20 cellular contexts compared by ENCODE assay signal in genomic region chr16:13630292-13630850, GRCh38.
"Had no signal": no experiment of that assay in that cellular context is flagged by ENCODE, and none has a peak within 500 bp of the region (broad histone marks: within the 10 kb centered on the region; RNA-seq: fewer than 3 reads in every experiment).

No MANE protein-coding gene starts in this region.

- ATAC-seq: heart left ventricle; left lung; naive thymus-derived CD4-positive, alpha-beta T cell; sciatic nerve; stimulated activated memory B cell treated with anti-CD40 and anti-IgM and Interleukin-4, amounts not matched to agents 10 μg/mL and 1 μg/mL and 100 μg/mL, for 72 hours had no signal

- H3K4me3 ChIP-seq: coronary artery, heart left ventricle, left lung, lung, prostate gland, spleen, thoracic aorta, transverse colon had no signal

- H3K4me3 Mint-ChIP-seq: naive thymus-derived CD4-positive, alpha-beta T cell; nephron progenitor cell; stimulated activated memory B cell treated with anti-CD40 and anti-IgM and Interleukin-4, amounts not matched to agents 10 μg/mL and 1 μg/mL and 100 μg/mL, for 72 hours; stimulated activated naive CD8-positive, alpha-beta T cell treated with anti-CD3 and anti-CD28 coated beads, Interleukin-15, Interleukin-2, amounts not matched to agents 100 ng/mL and 50 ng/mL, for 24 hours had no signal

- H3K9me3 ChIP-seq: left lung, prostate gland, thoracic aorta, transverse colon had no signal

- H3K27me3 ChIP-seq: left lung, spleen, transverse colon had no signal

- H2AFZ ChIP-seq: parathyroid adenoma had no signal

- H3K27me3 Mint-ChIP-seq: stimulated activated memory B cell treated with anti-CD40 and anti-IgM and Interleukin-4, amounts not matched to agents 10 μg/mL and 1 μg/mL and 100 μg/mL, for 72 hours had no signal

- H3K79me2 ChIP-seq: parathyroid adenoma had no signal

- H3K27ac ChIP-seq: coronary artery, heart left ventricle, left lung, parathyroid adenoma, prostate gland, spleen, thoracic aorta, transverse colon had no signal

- H3K4me1 ChIP-seq: heart left ventricle, left lung, parathyroid adenoma, prostate gland, spleen, transverse colon had no signal

- H3K4me1 Mint-ChIP-seq: naive thymus-derived CD4-positive, alpha-beta T cell; nephron progenitor cell; stimulated activated memory B cell treated with anti-CD40 and anti-IgM and Interleukin-4, amounts not matched to agents 10 μg/mL and 1 μg/mL and 100 μg/mL, for 72 hours had no signal

- H3K9me3 Mint-ChIP-seq: stimulated activated memory B cell treated with anti-CD40 and anti-IgM and Interleukin-4, amounts not matched to agents 10 μg/mL and 1 μg/mL and 100 μg/mL, for 72 hours; stimulated activated naive CD8-positive, alpha-beta T cell treated with anti-CD3 and anti-CD28 coated beads, Interleukin-15, Interleukin-2, amounts not matched to agents 100 ng/mL and 50 ng/mL, for 24 hours had no signal

- H3K36me3 Mint-ChIP-seq: naive thymus-derived CD4-positive, alpha-beta T cell; stimulated activated memory B cell treated with anti-CD40 and anti-IgM and Interleukin-4, amounts not matched to agents 10 μg/mL and 1 μg/mL and 100 μg/mL, for 72 hours had no signal

- H3K9ac ChIP-seq: parathyroid adenoma had no signal

- DNase-seq: effector CD4-positive, alpha-beta T cell; heart left ventricle; islet precursor cell; left lung; naive thymus-derived CD4-positive, alpha-beta T cell; nephron progenitor cell; retina; spleen; stimulated activated CD4-positive, alpha-beta T cell treated with anti-CD3 and anti-CD28 coated beads, Interleukin-15, amount 100 ng/mL, for 24 hours; stimulated activated CD4-positive, alpha-beta T cell treated with anti-CD3 and anti-CD28 coated beads, Interleukin-1b, Interleukin-23, amount 100 ng/mL, for 48 hours; stimulated activated CD4-positive, alpha-beta T cell treated with anti-CD3 and anti-CD28 coated beads, Interleukin-4, amount 100 ng/mL, for 24 hours; transverse colon had no signal

- H3K36me3 ChIP-seq: heart left ventricle, left lung, prostate gland, spleen, thoracic aorta, transverse colon had no signal

- H3K27ac Mint-ChIP-seq: naive thymus-derived CD4-positive, alpha-beta T cell; nephron progenitor cell; stimulated activated memory B cell treated with anti-CD40 and anti-IgM and Interleukin-4, amounts not matched to agents 10 μg/mL and 1 μg/mL and 100 μg/mL, for 72 hours; stimulated activated naive CD8-positive, alpha-beta T cell treated with anti-CD3 and anti-CD28 coated beads, Interleukin-15, Interleukin-2, amounts not matched to agents 100 ng/mL and 50 ng/mL, for 24 hours had no signal
